ENCODE assay signal across 1 cellular context in genomic region chr1:156750932-156751723, GRCh38.
TF ChIP-seq lines count a peak whose summit lies in the region.

Gene HDGF, minus strand, starts transcription at chr1:156751675. Its CDS starts 246 bp downstream, at chr1:156751429.

TF ChIP-seq in H1, 55 proteins besides CTCF, POLR2A, EP300 and RAD21 (continued from another document):
- TF ChIP-seq FOSL1 (IDR thresholded peaks at IDR 0.05; ENCODE audit: insufficient read depth, low read depth, low read length) (no peak), SP1 (IDR thresholded peaks at IDR 0.05; ENCODE audit: low read depth, low read length) (0 out of 2 replicates have a peak, but pooled peaks have one; percentile 7), PHF8 (conservative IDR thresholded peaks at IDR 0.05; ENCODE audit: low read depth, low read length) (peak; percentile 52)
